20 cellular contexts compared by ENCODE assay signal in the genomic region with DNA sequence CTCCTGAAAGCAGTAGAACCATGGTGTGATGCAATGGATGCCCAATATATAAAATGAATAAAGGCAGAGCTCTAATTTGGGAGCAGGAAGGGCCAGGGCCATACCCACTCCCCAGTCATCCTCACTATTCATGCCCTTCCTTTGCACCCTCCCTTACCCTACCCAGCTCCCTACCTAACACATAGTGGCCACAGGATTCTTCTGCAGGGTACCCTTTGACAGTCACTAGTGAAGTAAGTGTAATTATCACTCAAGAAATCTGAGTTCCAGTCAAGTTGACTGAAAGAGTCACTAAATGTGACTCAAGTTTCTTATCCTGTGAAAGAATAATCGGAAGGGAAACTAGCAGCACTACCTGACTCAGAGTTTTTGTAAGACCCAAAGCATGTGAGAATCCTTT.
A peak's percentile ranks its signal among the peaks of the same experiment; 100 is the strongest.
DNase-seq lines count a peak whose midpoint lies in the region; ATAC-seq and TF ChIP-seq lines count a peak whose summit lies in the region.
"Had no signal": no experiment of that assay in that cellular context is flagged by ENCODE, and none has a peak within 500 bp of the region (broad histone marks: within the 10 kb centered on the region; RNA-seq: fewer than 3 reads in every experiment).

No MANE protein-coding gene starts in this region.

- WGBS in right cardiac atrium, result 86% methylated on average over 1 of the region's 1 CpG
- 50 to 89% methylated on average over 1 of the region's 1 CpG for WGBS in transverse colon (ENCODE audit: low coverage in 1 of 2), 2 donors

- ATAC-seq in right cardiac atrium (no peak), HG03439 (IDR thresholded peaks at IDR 0.05; ENCODE audit: unreplicated experiment) (no peak)
- peak; percentile 70 to 79 for ATAC-seq in activated T-cell treated with anti-CD3 and anti-CD28 coated beads, Interleukin-2, amount 50 U/mL, for 4 hours
- ATAC-seq in stimulated activated naive CD8-positive, alpha-beta T cell treated with anti-CD3 and anti-CD28 coated beads, Interleukin-15, Interleukin-2, amounts not matched to agents 100 U/mL and 50 U/mL, for 24 hours, result peak; percentile 82
- ATAC-seq: upper lobe of right lung had no signal

- no peaks in the 10 kb centered on the region for H3K36me3 ChIP-seq in cardiac muscle cell
- peaks cover 0 to 13% (median 4%) of the 10 kb centered on the region in 4 donors for H3K36me3 ChIP-seq in transverse colon

- TF ChIP-seq CTCF in cardiac muscle cell (IDR thresholded peaks at IDR 0.05; ENCODE audit: low read depth, low read length) (no peak), fibroblast of mammary gland (conservative IDR thresholded peaks at IDR 0.05; ENCODE audit: control insufficient read depth, insufficient read depth, low read depth, low read length) (no peak), transverse colon (IDR thresholded peaks at IDR 0.05) (no peak)

- H3K9me3 ChIP-seq in cardiac muscle cell (ENCODE audit: low read depth) (no peaks in the 10 kb centered on the region), right cardiac atrium (ENCODE audit: control insufficient read depth, low read length) (no peaks in the 10 kb centered on the region), transverse colon (no peaks in the 10 kb centered on the region)
- H3K9me3 ChIP-seq: upper lobe of right lung had no signal

- H3K27ac ChIP-seq in cardiac muscle cell (peak overlapping the region; percentile 88), right cardiac atrium (ENCODE audit: low read length) (no peak overlapping the region), transverse colon (no peak overlapping the region)
- H3K27ac ChIP-seq: HL-60, KMS-11, upper lobe of right lung had no signal

- H3K27me3 ChIP-seq in cardiac muscle cell, result no peaks in the 10 kb centered on the region
- H3K27me3 ChIP-seq in right cardiac atrium (ENCODE audit: control insufficient read depth, insufficient read depth), result no peaks in the 10 kb centered on the region
- no peaks in the 10 kb centered on the region for H3K27me3 ChIP-seq in transverse colon
- H3K27me3 ChIP-seq: upper lobe of right lung had no signal

- H3K36me3 Mint-ChIP-seq in activated T-cell treated with anti-CD3 and anti-CD28 coated beads, Interleukin-2, amount 50 U/mL, for 4 hours (ENCODE audit: insufficient read depth), result peaks cover 17% of the 10 kb centered on the region

- in situ Hi-C loops in transverse colon (cut with MboI; ENCODE audit: low pct_ligation_motif_present in 1 of 4, low pct_unique_long_range_greater_than_20kb in 1 of 4, low sequenced_read_pairs in 3 of 4), result loop anchor here (5.0 to 25.0 kb wide), 5 partner anchors 79 to 244 kb away; a partner anchor contains a TSS

- H3K4me3 ChIP-seq in cardiac muscle cell (no peak overlapping the region), right cardiac atrium (ENCODE audit: low read length) (no peak overlapping the region), fibroblast of mammary gland (ENCODE audit: control insufficient read depth, low read depth, low read length) (no peak overlapping the region), transverse colon (no peak overlapping the region)
- H3K4me3 ChIP-seq: lung, upper lobe of right lung had no signal

- peaks cover 52% of the 10 kb centered on the region for H3K4me1 Mint-ChIP-seq in activated T-cell treated with anti-CD3 and anti-CD28 coated beads, Interleukin-2, amount 50 U/mL, for 4 hours (ENCODE audit: low read depth)

- no peaks in the 10 kb centered on the region for H3K27me3 Mint-ChIP-seq in activated T-cell treated with anti-CD3 and anti-CD28 coated beads, Interleukin-2, amount 50 U/mL, for 4 hours (ENCODE audit: low read depth)
- H3K27me3 Mint-ChIP-seq: dendritic cell treated with granulocyte-macrophage colony-stimulating factor and Interleukin-4, amounts not matched to agents 40 ng/mL and 50 ng/mL, for 4 days had no signal

- intact Hi-C loops in right cardiac atrium (cut with DNase I), result loop anchor here in 1 of 4 donors (5.0 kb wide), 1 partner anchor 84 kb away; no protein-coding TSS in a partner anchor
- intact Hi-C loops in transverse colon (cut with DNase I; ENCODE audit: low total_unique reads), result no loop called here

- no peak for TF ChIP-seq POLR2A in transverse colon (IDR thresholded peaks at IDR 0.05)

- DNase-seq in cardiac muscle cell (ENCODE audit: low read depth in 1 of 2, low spot score in 1 of 2) (peak in 1 of 2 donors; percentile 26), right cardiac atrium (no peak), fibroblast of mammary gland (ENCODE audit: low read depth) (peak; percentile 34), NCI-H1694 treated with DMSO at 0.1 percent for 48 hours (lab: John Stamatoyannopoulos, UW) (no peak), transverse colon (no peak)
- DNase-seq in activated T-cell treated with anti-CD3 and anti-CD28 coated beads, Interleukin-2, amount 50 U/mL, for 4 hours, result no peak
- DNase-seq in stimulated activated naive CD8-positive, alpha-beta T cell treated with anti-CD3 and anti-CD28 coated beads, Interleukin-15, Interleukin-2, amounts not matched to agents 100 U/mL and 50 U/mL, for 24 hours, result no peak
- DNase-seq: AML-193; amniotic stem cell; NCI-H1417 treated with DMSO at 0.1 percent for 48 hours; NCI-H446 treated with DMSO at 0.1 percent for 48 hours; SIG-M5; stimulated activated CD4-positive, alpha-beta T cell treated with anti-CD3 and anti-CD28 coated beads, Interleukin-4, amount 100 ng/mL, for 4 hours; T-helper 9 cell; upper lobe of right lung had no signal

- peaks cover 18% of the 10 kb centered on the region for H3K4me1 ChIP-seq in cardiac muscle cell (ENCODE audit: low read depth)
- H3K4me1 ChIP-seq in right cardiac atrium (ENCODE audit: control insufficient read depth, insufficient read depth, low read length), result no peaks in the 10 kb centered on the region
- H3K4me1 ChIP-seq in transverse colon, result peaks cover 5 to 17% (median 7%) of the 10 kb centered on the region in 4 donors

- no peaks in the 10 kb centered on the region for H3K9me3 Mint-ChIP-seq in activated T-cell treated with anti-CD3 and anti-CD28 coated beads, Interleukin-2, amount 50 U/mL, for 4 hours
- H3K9me3 Mint-ChIP-seq: dendritic cell treated with granulocyte-macrophage colony-stimulating factor and Interleukin-4, amounts not matched to agents 40 ng/mL and 50 ng/mL, for 4 days had no signal

- no peak overlapping the region for H3K4me3 Mint-ChIP-seq in activated T-cell treated with anti-CD3 and anti-CD28 coated beads, Interleukin-2, amount 50 U/mL, for 4 hours
- H3K4me3 Mint-ChIP-seq: dendritic cell treated with granulocyte-macrophage colony-stimulating factor and Interleukin-4, amounts not matched to agents 40 ng/mL and 50 ng/mL, for 4 days had no signal

- no peak for TF ChIP-seq EP300 in transverse colon (IDR thresholded peaks at IDR 0.05; ENCODE audit: low read depth)

Comparison
In these comparisons a context has a peak if more than half of its experiments do, and no peak if none do; other contexts are left out.
1. ATAC-seq: peak in activated T-cell treated with anti-CD3 and anti-CD28 coated beads, Interleukin-2, amount 50 U/mL, for 4 hours (2 of 2) and stimulated activated naive CD8-positive, alpha-beta T cell treated with anti-CD3 and anti-CD28 coated beads, Interleukin-15, Interleukin-2, amounts not matched to agents 100 U/mL and 50 U/mL, for 24 hours (single experiment); none in right cardiac atrium (0 of 2) and HG03439 (single experiment).